In the genomic region with DNA sequence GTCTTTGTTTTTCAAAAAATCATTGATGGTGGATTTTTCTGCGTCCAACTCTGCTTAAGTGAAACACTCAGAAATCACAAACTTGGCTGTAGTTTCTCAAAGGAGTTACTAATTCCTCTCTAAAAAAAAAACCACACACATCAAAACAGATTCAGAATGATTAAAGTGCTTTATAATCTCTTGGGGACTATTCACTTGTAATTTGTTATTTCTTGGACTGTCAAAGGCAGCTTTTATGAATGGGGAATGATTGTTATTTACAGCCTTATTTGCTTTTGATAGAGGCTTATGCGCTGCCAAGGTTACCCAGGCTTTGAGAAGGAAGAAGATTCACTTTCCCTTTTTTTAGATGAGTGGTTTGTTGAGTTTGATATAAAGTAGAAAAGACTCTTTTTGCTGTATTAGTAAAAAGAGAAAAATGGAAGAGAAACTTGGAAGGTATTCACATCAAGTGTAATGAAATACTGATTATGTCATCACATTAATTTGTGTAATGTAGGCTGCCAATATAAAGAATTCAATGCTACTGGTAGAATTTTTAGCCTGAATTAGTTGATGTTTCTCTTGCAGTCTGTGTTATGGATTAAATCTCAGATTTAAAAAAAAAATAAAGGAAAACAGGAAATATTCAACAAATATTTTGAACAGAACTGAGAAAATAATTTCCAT, we compare ENCODE assay signal across 22 cellular contexts.
"Had no signal": no experiment of that assay in that cellular context is flagged by ENCODE, and none has a peak within 500 bp of the region (broad histone marks: within the 10 kb centered on the region; RNA-seq: fewer than 3 reads in every experiment).

No MANE protein-coding gene starts in this region.

- H3K9me3 Mint-ChIP-seq: activated T-helper 2 cell treated with anti-CD3 and anti-CD28 coated beads, Interferon-gamma antibody, Interleukin-2, Interleukin-4, amounts not matched to agents 10 μg/mL and 5 μg/mL and 100 μg/mL, durations not matched to agents 14 hours and 24 hours and 36 hours; central memory CD8-positive, alpha-beta T cell had no signal

- H3K27ac Mint-ChIP-seq: activated B cell treated with CpG ODN at 0.5 μM for 24 hours; activated CD4-positive, alpha-beta T cell treated with anti-CD3 and anti-CD28 coated beads for 36 hours; activated naive CD8-positive, alpha-beta T cell treated with anti-CD3 and anti-CD28 coated beads for 36 hours; activated T-helper 2 cell treated with anti-CD3 and anti-CD28 coated beads, Interferon-gamma antibody, Interleukin-2, Interleukin-4, amounts not matched to agents 10 μg/mL and 5 μg/mL and 100 μg/mL, durations not matched to agents 14 hours and 24 hours and 36 hours; immature natural killer cell; naive thymus-derived CD8-positive, alpha-beta T cell; type B pancreatic cell had no signal

- H3K36me3 ChIP-seq: left lung, spleen, thoracic aorta, vagina had no signal

- DNase-seq: activated B cell treated with CpG ODN at 0.5 μM for 24 hours; activated CD4-positive, alpha-beta T cell treated with anti-CD3 and anti-CD28 coated beads for 36 hours; activated CD4-positive, alpha-beta T cell treated with anti-CD3 and anti-CD28 coated beads, Interleukin-2, amount 50 U/mL, for 4 hours; activated CD8-positive, alpha-beta memory T cell treated with anti-CD3 and anti-CD28 coated beads, Interleukin-2, amount 50 U/mL, for 48 hours; activated naive CD4-positive, alpha-beta T cell treated with Interleukin-2 at 50 U/mL for 16 hours; activated naive CD8-positive, alpha-beta T cell treated with anti-CD3 and anti-CD28 coated beads for 36 hours; activated T-cell treated with anti-CD3 and anti-CD28 coated beads, Interleukin-2, amount 50 U/mL, for 4 hours; cortex of kidney; foreskin keratinocyte; immature natural killer cell; left lung; naive thymus-derived CD8-positive, alpha-beta T cell; spleen; stimulated activated CD4-positive, alpha-beta T cell treated with anti-CD3 and anti-CD28 coated beads, Interleukin-4, amount 100 ng/mL, for 1 hour; stimulated activated naive CD4-positive, alpha-beta T cell had no signal

- H3K27me3 Mint-ChIP-seq: activated B cell treated with CpG ODN at 0.5 μM for 24 hours; activated naive CD8-positive, alpha-beta T cell treated with anti-CD3 and anti-CD28 coated beads for 36 hours; central memory CD8-positive, alpha-beta T cell; naive thymus-derived CD8-positive, alpha-beta T cell; type B pancreatic cell had no signal

- H3K4me1 Mint-ChIP-seq: activated B cell treated with CpG ODN at 0.5 μM for 24 hours; activated CD4-positive, alpha-beta T cell treated with anti-CD3 and anti-CD28 coated beads for 36 hours; activated naive CD8-positive, alpha-beta T cell treated with anti-CD3 and anti-CD28 coated beads for 36 hours; central memory CD8-positive, alpha-beta T cell; immature natural killer cell; naive thymus-derived CD8-positive, alpha-beta T cell had no signal

- H3K9me3 ChIP-seq: thoracic aorta, vagina had no signal

- H3K27ac ChIP-seq: foreskin keratinocyte, left lung, spleen, thoracic aorta, vagina had no signal

- H3K4me3 ChIP-seq: left lung, lung, spleen, thoracic aorta, vagina had no signal

- ATAC-seq: activated CD4-positive, alpha-beta T cell treated with anti-CD3 and anti-CD28 coated beads for 36 hours; activated T-cell treated with anti-CD3 and anti-CD28 coated beads, Interleukin-2, amount 50 U/mL, for 4 hours; foreskin keratinocyte; left lung; naive thymus-derived CD8-positive, alpha-beta T cell had no signal

- H3K4me3 Mint-ChIP-seq: activated B cell treated with CpG ODN at 0.5 μM for 24 hours; activated CD4-positive, alpha-beta T cell treated with anti-CD3 and anti-CD28 coated beads for 36 hours; activated naive CD8-positive, alpha-beta T cell treated with anti-CD3 and anti-CD28 coated beads for 36 hours; activated T-cell treated with anti-CD3 and anti-CD28 coated beads, Interleukin-2, amount 50 U/mL, for 4 hours; central memory CD8-positive, alpha-beta T cell; immature natural killer cell; naive thymus-derived CD8-positive, alpha-beta T cell; type B pancreatic cell had no signal

- H3K36me3 Mint-ChIP-seq: activated naive CD8-positive, alpha-beta T cell treated with anti-CD3 and anti-CD28 coated beads for 36 hours; immature natural killer cell; naive thymus-derived CD8-positive, alpha-beta T cell; type B pancreatic cell had no signal

- FAIRE-seq: astrocyte had no signal

- H3K27me3 ChIP-seq: foreskin keratinocyte, left lung, spleen, vagina had no signal

- H3K4me1 ChIP-seq: spleen had no signal
